ENCODE assay signal across 24 cellular contexts in genomic region chr15:28178290-28178689, GRCh38.
"Had no signal": no experiment of that assay in that cellular context is flagged by ENCODE, and none has a peak within 500 bp of the region (broad histone marks: within the 10 kb centered on the region; RNA-seq: fewer than 3 reads in every experiment).

No MANE protein-coding gene starts in this region.

- H3K27ac Mint-ChIP-seq: activated CD8-positive, alpha-beta T cell treated with anti-CD3 and anti-CD28 coated beads, Interleukin-2, amount 10 ng/mL, durations not matched to agents 7 days and 5 days; activated T-helper 1 cell treated with anti-CD3 and anti-CD28 coated beads, Interleukin-12 subunit alpha, Interleukin-12 subunit beta, Interleukin-2, Interleukin-4 antibody, amounts not matched to agents 30 ng/mL and 10 ng/mL and 1 ng/mL, durations not matched to agents 14 hours and 24 hours and 36 hours; endodermal cell; immature natural killer cell; natural killer cell treated with Interleukin-12 subunit alpha and Interleukin-12 subunit beta and Interleukin-15 and Interleukin-18, amount 100 ng/mL, for 72 hours; stimulated activated naive B cell treated with anti-CD40 and anti-IgM and Interleukin-4, amounts not matched to agents 10 μg/mL and 1 μg/mL and 100 μg/mL, for 72 hours; T-cell had no signal

- H3K27me3 ChIP-seq: esophagus squamous epithelium, foreskin keratinocyte, hepatocyte, left lung, upper lobe of right lung had no signal

- H3K9me3 Mint-ChIP-seq: activated T-helper 1 cell treated with anti-CD3 and anti-CD28 coated beads, Interleukin-12 subunit alpha, Interleukin-12 subunit beta, Interleukin-2, Interleukin-4 antibody, amounts not matched to agents 30 ng/mL and 10 ng/mL and 1 ng/mL, durations not matched to agents 14 hours and 24 hours and 36 hours; central memory CD8-positive, alpha-beta T cell; endodermal cell; immature natural killer cell; natural killer cell treated with Interleukin-12 subunit alpha and Interleukin-12 subunit beta and Interleukin-15 and Interleukin-18, amount 100 ng/mL, for 72 hours; stimulated activated naive B cell treated with anti-CD40 and anti-IgM and Interleukin-4, amounts not matched to agents 10 μg/mL and 1 μg/mL and 100 μg/mL, for 72 hours; T-cell had no signal

- ATAC-seq: activated CD8-positive, alpha-beta T cell treated with anti-CD3 and anti-CD28 coated beads, Interleukin-2, amount 10 ng/mL, durations not matched to agents 7 days and 5 days; foreskin keratinocyte; left lung; natural killer cell treated with Interleukin-12 subunit alpha and Interleukin-12 subunit beta and Interleukin-15 and Interleukin-18, amount 100 ng/mL, for 72 hours; stimulated activated naive B cell treated with anti-CD40 and anti-IgM and Interleukin-4, amounts not matched to agents 10 μg/mL and 1 μg/mL and 100 μg/mL, for 72 hours; upper lobe of right lung had no signal

- H3K4me3 Mint-ChIP-seq: activated CD8-positive, alpha-beta T cell treated with anti-CD3 and anti-CD28 coated beads, Interleukin-2, amount 10 ng/mL, durations not matched to agents 7 days and 5 days; activated T-helper 1 cell treated with anti-CD3 and anti-CD28 coated beads, Interleukin-12 subunit alpha, Interleukin-12 subunit beta, Interleukin-2, Interleukin-4 antibody, amounts not matched to agents 30 ng/mL and 10 ng/mL and 1 ng/mL, durations not matched to agents 14 hours and 24 hours and 36 hours; central memory CD8-positive, alpha-beta T cell; endodermal cell; immature natural killer cell; natural killer cell treated with Interleukin-12 subunit alpha and Interleukin-12 subunit beta and Interleukin-15 and Interleukin-18, amount 100 ng/mL, for 72 hours; stimulated activated naive B cell treated with anti-CD40 and anti-IgM and Interleukin-4, amounts not matched to agents 10 μg/mL and 1 μg/mL and 100 μg/mL, for 72 hours; T-cell had no signal

- H2AFZ ChIP-seq: hepatocyte had no signal

- H3K9me3 ChIP-seq: esophagus squamous epithelium, left lung, upper lobe of right lung had no signal

- H3K4me1 ChIP-seq: esophagus squamous epithelium, foreskin keratinocyte, left lung, upper lobe of right lung had no signal

- H3K4me3 ChIP-seq: coronary artery, esophagus squamous epithelium, hepatocyte, left lung, upper lobe of right lung had no signal

- H3K4me2 ChIP-seq: hepatocyte had no signal

- DNase-seq: activated CD4-positive, alpha-beta T cell treated with anti-CD3 and anti-CD28 coated beads for 1 hour; activated CD4-positive, alpha-beta T cell treated with anti-CD3 and anti-CD28 coated beads, Interleukin-2, amount 50 U/mL, for 1 hour; activated CD8-positive, alpha-beta T cell treated with anti-CD3 and anti-CD28 coated beads, Interleukin-2, amount 10 ng/mL, durations not matched to agents 7 days and 5 days; activated gamma-delta T cell; activated naive CD4-positive, alpha-beta T cell treated with anti-CD3 and anti-CD28 coated beads, Interleukin-2, amount 50 U/mL, for 16 hours; endodermal cell; esophagus squamous epithelium; foreskin keratinocyte; immature natural killer cell; kidney glomerular epithelial cell; left lung; mammary epithelial cell; midbrain; nucleus accumbens; stimulated activated CD4-positive, alpha-beta T cell treated with anti-CD3 and anti-CD28 coated beads, Interleukin-2, amount 100 ng/mL, for 48 hours; stimulated activated CD8-positive, alpha-beta memory T cell treated with anti-CD3 and anti-CD28 coated beads, Interleukin-4, amount 100 ng/mL, for 48 hours; stimulated activated naive B cell treated with anti-CD40 and anti-IgM and Interleukin-4, amounts not matched to agents 10 μg/mL and 1 μg/mL and 100 μg/mL, for 72 hours; T-cell; upper lobe of right lung had no signal

- H3K4me1 Mint-ChIP-seq: endodermal cell; immature natural killer cell; stimulated activated naive B cell treated with anti-CD40 and anti-IgM and Interleukin-4, amounts not matched to agents 10 μg/mL and 1 μg/mL and 100 μg/mL, for 72 hours had no signal

- H3K27ac ChIP-seq: esophagus squamous epithelium, foreskin keratinocyte, hepatocyte, left lung, upper lobe of right lung had no signal

- H3K27me3 Mint-ChIP-seq: central memory CD8-positive, alpha-beta T cell; natural killer cell treated with Interleukin-12 subunit alpha and Interleukin-12 subunit beta and Interleukin-15 and Interleukin-18, amount 100 ng/mL, for 72 hours; stimulated activated naive B cell treated with anti-CD40 and anti-IgM and Interleukin-4, amounts not matched to agents 10 μg/mL and 1 μg/mL and 100 μg/mL, for 72 hours; T-cell had no signal
